In genomic region chr16:35252356-35252936, GRCh38 we compare ENCODE assay signal across 24 cellular contexts.
A peak's percentile ranks its signal among the peaks of the same experiment; 100 is the strongest.
DNase-seq lines count a peak whose midpoint lies in the region; ATAC-seq, FAIRE-seq and TF ChIP-seq lines count a peak whose summit lies in the region.
"Had no signal": no experiment of that assay in that cellular context is flagged by ENCODE, and none has a peak within 500 bp of the region (broad histone marks: within the 10 kb centered on the region; RNA-seq: fewer than 3 reads in every experiment).

No MANE protein-coding gene starts in this region.

- H3K9me3 ChIP-seq in HepG2 (ENCODE audit: low read length) = peaks cover 79% of the 10 kb centered on the region
- no peaks in the 10 kb centered on the region for H3K9me3 ChIP-seq in right lobe of liver
- H3K9me3 ChIP-seq in fibroblast of lung (ENCODE audit: control insufficient read depth, insufficient read depth, low read depth, low read length) = no peaks in the 10 kb centered on the region
- H3K9me3 ChIP-seq: right atrium auricular region, uterus had no signal

- CTCF ChIA-PET in HepG2 (lab: Yijun Ruan, JAX; ENCODE audit: low intra/inter-chr PET ratio, low total read pairs) = no interaction called here

- no peaks in the 10 kb centered on the region for H3K4me1 Mint-ChIP-seq in stimulated activated naive CD8-positive, alpha-beta T cell treated with anti-CD3 and anti-CD28 coated beads, Interleukin-15, amount 100 ng/mL, for 72 hours
- H3K4me1 Mint-ChIP-seq: activated CD4-positive, alpha-beta T cell treated with anti-CD3 and anti-CD28 coated beads for 36 hours; naive thymus-derived CD8-positive, alpha-beta T cell had no signal

- intact Hi-C loops in HepG2 (cut with micrococcal nuclease; ENCODE audit: unreplicated experiment) (no loop called here), right lobe of liver (cut with DNase I) (no loop called here)

- H2AFZ ChIP-seq in HepG2 (ENCODE audit: low read length) = no peak overlapping the region
- H2AFZ ChIP-seq in fibroblast of lung (ENCODE audit: low read length) = no peak overlapping the region

- H3K27ac ChIP-seq in HepG2 (ENCODE audit: extremely low read length, insufficient read depth, low read length) (no peak overlapping the region), right lobe of liver (no peak overlapping the region), fibroblast of lung (ENCODE audit: insufficient read depth, low read length) (no peak overlapping the region)
- H3K27ac ChIP-seq: C4-2B, cardiac muscle cell, dorsolateral prefrontal cortex, epithelial cell of prostate, right atrium auricular region, uterus had no signal

- no peak overlapping the region for H3K4me3 Mint-ChIP-seq in stimulated activated naive CD8-positive, alpha-beta T cell treated with anti-CD3 and anti-CD28 coated beads, Interleukin-15, amount 100 ng/mL, for 72 hours
- H3K4me3 Mint-ChIP-seq: activated CD4-positive, alpha-beta T cell treated with anti-CD3 and anti-CD28 coated beads for 36 hours; naive thymus-derived CD8-positive, alpha-beta T cell had no signal

- no TSS peak for BruUV-seq in HepG2 (replicated peaks; lab: Mats Ljungman, UMichigan)

- H3K4me1 ChIP-seq in HepG2 (ENCODE audit: insufficient read depth, low read length) (no peaks in the 10 kb centered on the region), right lobe of liver (no peaks in the 10 kb centered on the region), fibroblast of lung (ENCODE audit: control insufficient read depth, extremely low read depth, insufficient read depth, low read length) (no peaks in the 10 kb centered on the region)
- H3K4me1 ChIP-seq: right atrium auricular region, uterus had no signal

- H3K27ac Mint-ChIP-seq in stimulated activated naive CD8-positive, alpha-beta T cell treated with anti-CD3 and anti-CD28 coated beads, Interleukin-15, amount 100 ng/mL, for 72 hours = no peak overlapping the region
- H3K27ac Mint-ChIP-seq: activated CD4-positive, alpha-beta T cell treated with anti-CD3 and anti-CD28 coated beads for 36 hours; naive thymus-derived CD8-positive, alpha-beta T cell had no signal

- FAIRE-seq in HepG2 (lab: Jason Lieb, UNC) = no peak
- FAIRE-seq: TTC549 had no signal

- no peak for ATAC-seq in HepG2
- no peak for ATAC-seq in right lobe of liver
- no peak for ATAC-seq in stimulated activated naive CD8-positive, alpha-beta T cell treated with anti-CD3 and anti-CD28 coated beads, Interleukin-15, amount 100 ng/mL, for 72 hours
- ATAC-seq in GM19463 (IDR thresholded peaks at IDR 0.05; ENCODE audit: unreplicated experiment) = no peak
- ATAC-seq: activated CD4-positive, alpha-beta T cell treated with anti-CD3 and anti-CD28 coated beads for 36 hours; left colon; naive thymus-derived CD8-positive, alpha-beta T cell; Right ventricle myocardium inferior had no signal

- H3K9ac ChIP-seq in HepG2 (ENCODE audit: insufficient read depth, low read depth, low read length) (no peak overlapping the region), fibroblast of lung (ENCODE audit: insufficient read depth, low read length) (no peak overlapping the region)

- 4% methylated on average over 4 of the region's 4 CpGs for WGBS in HepG2 (ENCODE audit: low lambda C conversion rate)
- WGBS in right lobe of liver (ENCODE audit: insufficient coverage, low coverage, low lambda C conversion rate, missing lambda C conversion rate) = 68% methylated on average over 4 of the region's 4 CpGs

- H3K4me3 ChIP-seq in HepG2 (replicated peaks in 1 of 3; ENCODE audit: insufficient read depth in 1 of 3, low read depth in 2 of 3, low read length in 3 of 3) = no peak overlapping the region
- H3K4me3 ChIP-seq in right lobe of liver = no peak overlapping the region
- H3K4me3 ChIP-seq in fibroblast of lung (replicated peaks in 1 of 4; ENCODE audit: control extremely low read depth in 1 of 4, insufficient read depth in 1 of 4, low read depth in 3 of 4, low read length in 4 of 4) = no peak overlapping the region
- H3K4me3 ChIP-seq: cardiac muscle cell, dorsolateral prefrontal cortex, right atrium auricular region, uterus had no signal

- POLR2A ChIA-PET in HepG2 (lab: Yijun Ruan, JAX) = no interaction called here

- no peaks in the 10 kb centered on the region for H3K79me2 ChIP-seq in HepG2 (ENCODE audit: insufficient read depth, low read length)
- no peaks in the 10 kb centered on the region for H3K79me2 ChIP-seq in fibroblast of lung (ENCODE audit: control insufficient read depth, insufficient read depth, low read length)

- TF ChIP-seq EP300 in HepG2 (IDR thresholded peaks at IDR 0.05; ENCODE audit: low read depth in 2 of 2, low read length in 2 of 2) (no peak), HepG2 (CRISPR knock-in tag; IDR thresholded peaks at IDR 0.05; ENCODE audit: borderline replicate concordance) (no peak)

- DNase-seq in HepG2 (ENCODE audit: low spot score) = no peak
- no peak for DNase-seq in right lobe of liver
- peak; percentile 4 for DNase-seq in RPMI7951 (ENCODE audit: low read depth)
- DNase-seq in fibroblast of lung (ENCODE audit: low read depth in 2 of 2) = peak; percentile 4 to 8
- no peak for DNase-seq in stimulated activated naive CD8-positive, alpha-beta T cell treated with anti-CD3 and anti-CD28 coated beads, Interleukin-15, amount 100 ng/mL, for 72 hours
- DNase-seq in cerebellar nuclear complex (lab: John Stamatoyannopoulos, UW) = no peak
- no peak for DNase-seq in activated naive CD4-positive, alpha-beta T cell treated with anti-CD3 and anti-CD28 coated beads, Interleukin-2, amount 50 U/mL, for 16 hours
- DNase-seq: activated CD4-positive, alpha-beta T cell treated with anti-CD3 and anti-CD28 coated beads for 36 hours; dorsolateral prefrontal cortex; GOT3; left colon; naive thymus-derived CD8-positive, alpha-beta T cell; NCI-H1105; NCI-H524 treated with DMSO at 0.1 percent for 48 hours; stimulated activated CD4-positive, alpha-beta T cell treated with anti-CD3 and anti-CD28 coated beads, Interleukin-15, amount 100 ng/mL, for 24 hours; SW 1271; uterus had no signal

- H4K20me1 ChIP-seq in HepG2 (ENCODE audit: insufficient read depth, low read length) (no peaks in the 10 kb centered on the region), fibroblast of lung (ENCODE audit: control insufficient read depth, extremely low read depth, insufficient read depth, low read length) (no peaks in the 10 kb centered on the region)

- in situ Hi-C loops in HepG2 (cut with HindIII; ENCODE audit: extremely low pct_ligation_motif_present, low pct_unique_long_range_greater_than_20kb) = no loop called here

- H3K36me3 ChIP-seq in HepG2 (replicated peaks in 1 of 2; ENCODE audit: control insufficient read depth in 1 of 2, insufficient read depth in 2 of 2, low read length in 2 of 2) = no peaks in the 10 kb centered on the region
- H3K36me3 ChIP-seq in right lobe of liver = no peaks in the 10 kb centered on the region
- no peaks in the 10 kb centered on the region for H3K36me3 ChIP-seq in fibroblast of lung (ENCODE audit: control insufficient read depth, insufficient read depth, low read length)
- H3K36me3 ChIP-seq: cardiac muscle cell, right atrium auricular region, uterus had no signal

- no peaks in the 10 kb centered on the region for H3K27me3 Mint-ChIP-seq in stimulated activated naive CD8-positive, alpha-beta T cell treated with anti-CD3 and anti-CD28 coated beads, Interleukin-15, amount 100 ng/mL, for 72 hours
- H3K27me3 Mint-ChIP-seq: activated CD4-positive, alpha-beta T cell treated with anti-CD3 and anti-CD28 coated beads for 36 hours; naive thymus-derived CD8-positive, alpha-beta T cell had no signal

- peaks cover 7 to 28% of the 10 kb centered on the region in 2 donors for H3K9me3 Mint-ChIP-seq in stimulated activated naive CD8-positive, alpha-beta T cell treated with anti-CD3 and anti-CD28 coated beads, Interleukin-15, amount 100 ng/mL, for 72 hours

- TF ChIP-seq CTCF in HepG2 (CRISPR knock-in tag; IDR thresholded peaks at IDR 0.05) (no peak), right lobe of liver (IDR thresholded peaks at IDR 0.05) (no peak), fibroblast of lung (conservative IDR thresholded peaks at IDR 0.05 in 1 of 2, IDR thresholded peaks at IDR 0.05 in 1 of 2; ENCODE audit: low read depth in 1 of 2, low read length in 2 of 2) (no peak)

- H3K4me2 ChIP-seq in HepG2 (ENCODE audit: low read depth, low read length) = no peak overlapping the region
- H3K4me2 ChIP-seq in fibroblast of lung (ENCODE audit: extremely low read depth, insufficient read depth, low read length) = no peak overlapping the region

- TF ChIP-seq POLR2A in HepG2 (IDR thresholded peaks at IDR 0.05; ENCODE audit: insufficient read depth in 1 of 2, low read depth in 2 of 2, low read length in 2 of 2) (no peak), right lobe of liver (IDR thresholded peaks at IDR 0.05) (no peak)

- TF ChIP-seq RAD21 in HepG2 (CRISPR knock-in tag; IDR thresholded peaks at IDR 0.05) = no peak

- H3K27me3 ChIP-seq in HepG2 (ENCODE audit: control insufficient read depth in 1 of 2, insufficient read depth in 2 of 2, low read length in 2 of 2) (no peaks in the 10 kb centered on the region), right lobe of liver (no peaks in the 10 kb centered on the region), fibroblast of lung (ENCODE audit: control insufficient read depth, insufficient read depth, low read length) (no peaks in the 10 kb centered on the region)
- H3K27me3 ChIP-seq: cardiac muscle cell, right atrium auricular region, uterus had no signal

TF ChIP-seq in HepG2, 621 proteins besides CTCF, POLR2A, EP300 and RAD21 (continues in another document):
- TF ChIP-seq NFKBIZ (CRISPR knock-in tag; IDR thresholded peaks at IDR 0.05) (no peak), HNRNPUL1 (IDR thresholded peaks at IDR 0.05; ENCODE audit: low read depth, low read length) (no peak), ZNF230 (CRISPR knock-in tag; IDR thresholded peaks at IDR 0.05) (no peak)

Comparison
In these comparisons a context has a peak if more than half of its experiments do, and no peak if none do; other contexts are left out.
1. DNase-seq: peak in RPMI7951 (single experiment) and fibroblast of lung (2 of 2); none in HepG2 (single experiment), right lobe of liver (0 of 3), stimulated activated naive CD8-positive, alpha-beta T cell treated with anti-CD3 and anti-CD28 coated beads, Interleukin-15, amount 100 ng/mL, for 72 hours (0 of 2), cerebellar nuclear complex (0 of 2) and activated naive CD4-positive, alpha-beta T cell treated with anti-CD3 and anti-CD28 coated beads, Interleukin-2, amount 50 U/mL, for 16 hours (single experiment).